In genomic region chr5:77958642-77959315, GRCh38 we compare ENCODE assay signal across 21 cellular contexts.
DNase-seq lines count a peak whose midpoint lies in the region; ATAC-seq and TF ChIP-seq lines count a peak whose summit lies in the region.
"Had no signal": no experiment of that assay in that cellular context is flagged by ENCODE, and none has a peak within 500 bp of the region (broad histone marks: within the 10 kb centered on the region; RNA-seq: fewer than 3 reads in every experiment).

No MANE protein-coding gene starts in this region.

- peaks cover 0 to 10% (median 10%) of the 10 kb centered on the region in 5 experiments for H3K9me3 Mint-ChIP-seq in brain
- H3K9me3 Mint-ChIP-seq: activated T-helper 2 cell treated with anti-CD3 and anti-CD28 coated beads, Interferon-gamma antibody, Interleukin-2, Interleukin-4, amounts not matched to agents 10 μg/mL and 5 μg/mL and 100 μg/mL, durations not matched to agents 14 hours and 24 hours and 36 hours; CD8-positive, alpha-beta memory T cell; natural killer cell; T-helper 2 cell treated with Interferon-gamma antibody and Interleukin-4, amounts not matched to agents 5 μg/mL and 100 μg/mL, for 36 hours had no signal

- no peaks in the 10 kb centered on the region for H3K36me3 Mint-ChIP-seq in brain
- H3K36me3 Mint-ChIP-seq: CD8-positive, alpha-beta memory T cell had no signal

- TF ChIP-seq CTCF in HEK293 (tag by site-specific recombination; IDR thresholded peaks at IDR 0.05) (no peak), brain (conservative IDR thresholded peaks at IDR 0.05) (no peak), RWPE1 (conservative IDR thresholded peaks at IDR 0.05; ENCODE audit: low read depth) (no peak), adrenal gland (IDR thresholded peaks at IDR 0.05) (no peak)

- H3K4me1 ChIP-seq in HEK293 (ENCODE audit: control insufficient read depth, insufficient read depth, low read length): no peaks in the 10 kb centered on the region
- peaks cover 0 to 7% of the 10 kb centered on the region in 2 donors for H3K4me1 ChIP-seq in adrenal gland (replicated peaks in 1 of 2)
- H3K4me1 ChIP-seq: colonic mucosa, testis had no signal

- H3K9me3 ChIP-seq in HEK293 (ENCODE audit: control insufficient read depth, insufficient read depth, low read depth, low read length) (no peaks in the 10 kb centered on the region), adrenal gland (replicated peaks in 1 of 3) (no peaks in the 10 kb centered on the region)
- H3K9me3 ChIP-seq: colonic mucosa, SK-N-SH, testis had no signal

- no peak for TF ChIP-seq POLR2A in adrenal gland (IDR thresholded peaks at IDR 0.05)

- intact Hi-C loops in adrenal gland (cut with DNase I): no loop called here

- peaks cover 34% of the 10 kb centered on the region for H3K27me3 ChIP-seq in adrenal gland
- H3K27me3 ChIP-seq: testis had no signal

- peak overlapping the region in 3 of 5 experiments; percentile 3 to 72 (median 48) for H3K4me3 Mint-ChIP-seq in brain
- H3K4me3 Mint-ChIP-seq: CD8-positive, alpha-beta memory T cell; natural killer cell; T-helper 2 cell treated with Interferon-gamma antibody and Interleukin-4, amounts not matched to agents 5 μg/mL and 100 μg/mL, for 36 hours had no signal

- H3K27ac Mint-ChIP-seq in brain: no peak overlapping the region
- H3K27ac Mint-ChIP-seq: activated T-helper 2 cell treated with anti-CD3 and anti-CD28 coated beads, Interferon-gamma antibody, Interleukin-2, Interleukin-4, amounts not matched to agents 10 μg/mL and 5 μg/mL and 100 μg/mL, durations not matched to agents 14 hours and 24 hours and 36 hours; CD8-positive, alpha-beta memory T cell; natural killer cell; T-helper 2 cell treated with Interferon-gamma antibody and Interleukin-4, amounts not matched to agents 5 μg/mL and 100 μg/mL, for 36 hours had no signal

- POLR2A ChIA-PET in HEK293 (lab: Yijun Ruan, JAX): no interaction called here
- POLR2A ChIA-PET in RWPE1 (lab: Yijun Ruan, JAX; ENCODE audit: low non-redundant PET): no interaction called here

- H3K4me1 Mint-ChIP-seq in brain: peaks cover 23% of the 10 kb centered on the region

- H3K27ac ChIP-seq in HEK293 (ENCODE audit: extremely low read depth, low read depth, low read length): no peak overlapping the region
- no peak overlapping the region for H3K27ac ChIP-seq in RWPE1
- no peak overlapping the region for H3K27ac ChIP-seq in adrenal gland
- H3K27ac ChIP-seq: colonic mucosa, GM23248, testis, WERI-Rb-1 had no signal

- no peak for ATAC-seq in GM19467 (IDR thresholded peaks at IDR 0.05; ENCODE audit: unreplicated experiment)
- ATAC-seq: left lobe of liver, natural killer cell had no signal

- DNase-seq in left kidney (ENCODE audit: low read depth, low spot score) (peak; percentile 20), RWPE1 (ENCODE audit: low spot score) (no peak), adrenal gland (no peak)
- DNase-seq in stimulated activated CD4-positive, alpha-beta T cell treated with anti-CD3 and anti-CD28 coated beads, Interleukin-4, amount 100 ng/mL, for 1 hour: no peak
- DNase-seq: CD8-positive, alpha-beta memory T cell; colonic mucosa; GM23248; natural killer cell; NCI-H1436 treated with DMSO at 0.1 percent for 48 hours; NCI-H526; SK-N-SH; stimulated activated naive CD4-positive, alpha-beta T cell; testis; WERI-Rb-1 had no signal

- H3K36me3 ChIP-seq in HEK293 (ENCODE audit: control insufficient read depth in 2 of 2, insufficient read depth in 1 of 2, low read length in 2 of 2) (no peaks in the 10 kb centered on the region), adrenal gland (replicated peaks in 1 of 2) (no peaks in the 10 kb centered on the region)
- H3K36me3 ChIP-seq: colonic mucosa, WERI-Rb-1 had no signal

- peaks cover 93% of the 10 kb centered on the region for H3K27me3 Mint-ChIP-seq in brain

- H3K4me3 ChIP-seq in HEK293 (ENCODE audit: low read depth, low read length) (no peak overlapping the region), adrenal gland (no peak overlapping the region)
- H3K4me3 ChIP-seq: colonic mucosa, GM12878, GM23248 had no signal

- CTCF ChIA-PET in HEK293 (lab: Yijun Ruan, JAX) (interaction anchor here (0.6 kb wide), 1 partner anchor 44 kb away, joined by 3 read pairs; no protein-coding TSS in a partner anchor), RWPE1 (lab: Yijun Ruan, JAX) (interaction anchor here (0.6 to 0.7 kb wide), 3 partner anchors 133 to 280 kb away, joined by 3 to 4 read pairs (median 3); no protein-coding TSS in a partner anchor)

- WGBS in adrenal gland, 4 donors: 62 to 77% (median 66%) methylated on average over 12 of the region's 12 CpGs

TF ChIP-seq in HEK293, 187 proteins besides CTCF, POLR2A, EP300 and RAD21:
- TF ChIP-seq ZNF621 (tag by site-specific recombination; IDR thresholded peaks at IDR 0.05): no peak
- peak; percentile 20; the same call in 1 of the 2 replicates for TF ChIP-seq PRDM6 (tag by site-specific recombination; IDR thresholded peaks at IDR 0.05)
- TF ChIP-seq ZEB2 (tag by site-specific recombination; IDR thresholded peaks at IDR 0.05): no peak
- TF ChIP-seq ZNF335 (tag by site-specific recombination; conservative IDR thresholded peaks at IDR 0.05): 0 out of 2 replicates have a peak, but pooled peaks have one; percentile 23
- TF ChIP-seq ZNF561 (tag by site-specific recombination; IDR thresholded peaks at IDR 0.05; ENCODE audit: borderline replicate concordance): no peak
- TF ChIP-seq PRDM10 (tag by site-specific recombination; IDR thresholded peaks at IDR 0.05): peak; percentile 19; the same call in 1 of the 2 replicates
